ENCODE assay signal across 9 cellular contexts in the genomic region with DNA sequence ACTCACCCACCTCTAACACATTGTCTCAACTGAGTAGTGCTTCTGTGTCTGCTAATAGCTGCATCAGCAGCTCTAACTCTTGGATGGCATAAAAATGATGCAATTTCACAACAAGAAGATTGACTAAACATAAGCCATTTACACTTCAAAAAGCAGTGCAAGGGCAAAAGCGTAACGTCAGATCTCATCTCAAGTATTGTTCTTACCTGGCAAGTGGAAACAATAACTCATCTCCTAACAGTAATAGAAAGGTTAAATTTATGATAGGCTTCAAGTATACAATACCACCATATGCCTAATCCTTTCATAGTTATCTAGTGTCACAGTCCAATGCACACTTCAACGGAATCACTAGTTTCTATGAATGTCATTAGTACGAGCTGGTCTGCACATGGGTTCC. TPM values are rescaled to one million over a fixed set of nuclear protein-coding genes. Genes with fewer than 3 reads are reported as not detected.
DNase-seq lines count a peak whose midpoint lies in the region; ATAC-seq and TF ChIP-seq lines count a peak whose summit lies in the region.
"Had no signal": no experiment of that assay in that cellular context is flagged by ENCODE, and none has a peak within 500 bp of the region (broad histone marks: within the 10 kb centered on the region; RNA-seq: fewer than 3 reads in every experiment).

No MANE protein-coding gene starts in this region.

- H3K36me3 ChIP-seq in WERI-Rb-1: no peaks in the 10 kb centered on the region
- H3K36me3 ChIP-seq: MG63 had no signal

- no peaks in the 10 kb centered on the region for H3K27me3 Mint-ChIP-seq in T-helper 2 cell treated with Interferon-gamma antibody and Interleukin-4, amounts not matched to agents 5 μg/mL and 100 μg/mL, for 36 hours (ENCODE audit: low read depth)

- in situ Hi-C loops in GM13976 (cut with MboI; ENCODE audit: low sequenced_read_pairs, unreplicated experiment): no loop called here

- no peaks in the 10 kb centered on the region for H3K9me3 Mint-ChIP-seq in T-helper 2 cell treated with Interferon-gamma antibody and Interleukin-4, amounts not matched to agents 5 μg/mL and 100 μg/mL, for 36 hours

- H3K4me3 Mint-ChIP-seq in T-helper 2 cell treated with Interferon-gamma antibody and Interleukin-4, amounts not matched to agents 5 μg/mL and 100 μg/mL, for 36 hours: peak overlapping the region; percentile 55

- no peak overlapping the region for H3K27ac ChIP-seq in WERI-Rb-1

- ATAC-seq in GM19455 (IDR thresholded peaks at IDR 0.05; ENCODE audit: unreplicated experiment): peak; percentile 29
- peak; percentile 57 for ATAC-seq in HG03139 (IDR thresholded peaks at IDR 0.05; ENCODE audit: unreplicated experiment)
- no peak for ATAC-seq in Right ventricle myocardium inferior

- no peaks in the 10 kb centered on the region for H3K9me3 ChIP-seq in WERI-Rb-1 (ENCODE audit: severe bottlenecking)
- H3K9me3 ChIP-seq: MG63 had no signal

- intact Hi-C loops in Right ventricle myocardium inferior (cut with DNase I): no loop called here

- no peak overlapping the region for H3K4me3 ChIP-seq in WERI-Rb-1 (ENCODE audit: low read depth, low read length)
- H3K4me3 ChIP-seq: MG63 had no signal

- H3K27me3 ChIP-seq in WERI-Rb-1 (ENCODE audit: insufficient read depth, low read depth, severe bottlenecking): no peaks in the 10 kb centered on the region
- H3K27me3 ChIP-seq: MG63 had no signal

- DNase-seq in GM13976 (ENCODE audit: low spot score) (peak; percentile 42), Right ventricle myocardium inferior (ENCODE audit: missing footprints) (no peak), cortex of kidney (lab: John Stamatoyannopoulos, UW) (no peak), WERI-Rb-1 (no peak), SIG-M5 (lab: John Stamatoyannopoulos, UW) (no peak)
- DNase-seq in T-helper 2 cell treated with Interferon-gamma antibody and Interleukin-4, amounts not matched to agents 5 μg/mL and 100 μg/mL, for 36 hours (ENCODE audit: low spot score): peak; percentile 42
- DNase-seq: MG63 had no signal

- peaks cover 16% of the 10 kb centered on the region for H3K36me3 Mint-ChIP-seq in T-helper 2 cell treated with Interferon-gamma antibody and Interleukin-4, amounts not matched to agents 5 μg/mL and 100 μg/mL, for 36 hours (ENCODE audit: low read depth)

- H3K27ac Mint-ChIP-seq in T-helper 2 cell treated with Interferon-gamma antibody and Interleukin-4, amounts not matched to agents 5 μg/mL and 100 μg/mL, for 36 hours: peak overlapping the region; percentile 76

- TF ChIP-seq CTCF in GM13976 (IDR thresholded peaks at IDR 0.05; ENCODE audit: borderline replicate concordance, control extremely low read depth, extremely low read depth, insufficient read depth, missing control alignments) (no peak), WERI-Rb-1 (IDR thresholded peaks at IDR 0.05; ENCODE audit: low read depth, low read length) (no peak)

- H3K4me1 Mint-ChIP-seq in T-helper 2 cell treated with Interferon-gamma antibody and Interleukin-4, amounts not matched to agents 5 μg/mL and 100 μg/mL, for 36 hours (ENCODE audit: low read depth): peaks cover 53% of the 10 kb centered on the region

RNA-seq across cellular contexts. Expression of a gene that starts 14.8 kb away (rescaled TPM):
- 5.0 TPM for total RNA-seq in Right ventricle myocardium inferior

Comparison
In these comparisons a context has a peak if more than half of its experiments do, and no peak if none do; other contexts are left out.
1. DNase-seq: peak in GM13976 (single experiment) and T-helper 2 cell treated with Interferon-gamma antibody and Interleukin-4, amounts not matched to agents 5 μg/mL and 100 μg/mL, for 36 hours (single experiment); none in Right ventricle myocardium inferior (single experiment), cortex of kidney (single experiment), WERI-Rb-1 (single experiment) and SIG-M5 (single experiment).